Comparison of ENCODE assay signal across 11 cellular contexts in the genomic region with DNA sequence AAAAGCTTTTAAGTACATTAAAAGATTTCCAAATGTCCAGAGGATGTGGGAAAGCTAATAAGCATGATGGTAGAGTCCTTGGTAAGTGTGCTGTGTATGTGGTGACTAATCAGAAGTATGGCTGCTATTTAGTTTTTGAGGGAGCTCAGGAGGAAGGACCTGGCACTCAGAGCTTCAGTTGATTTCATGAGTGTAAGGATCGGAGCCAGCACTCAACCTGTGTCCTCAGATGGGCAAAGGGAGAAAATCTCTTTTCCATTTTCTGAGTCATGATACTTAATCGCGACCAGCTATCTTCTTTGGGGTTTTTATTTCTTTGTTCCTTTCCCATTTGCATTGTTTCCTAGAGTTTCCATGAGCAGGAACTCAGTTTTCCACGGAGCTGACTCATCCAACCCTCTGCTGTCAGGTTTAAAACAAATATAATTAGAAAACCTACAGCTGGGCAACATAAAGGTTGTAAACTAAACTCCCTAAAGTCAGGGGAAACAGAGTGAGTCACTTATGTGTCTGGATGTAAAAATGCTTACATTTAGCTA.
DNase-seq lines count a peak whose midpoint lies in the region; ATAC-seq, FAIRE-seq and TF ChIP-seq lines count a peak whose summit lies in the region.
"Had no signal": no experiment of that assay in that cellular context is flagged by ENCODE, and none has a peak within 500 bp of the region (broad histone marks: within the 10 kb centered on the region; RNA-seq: fewer than 3 reads in every experiment).

No MANE protein-coding gene starts in this region.

- peak overlapping the region; percentile 59 for H2AFZ ChIP-seq in mammary epithelial cell (ENCODE audit: low read depth, low read length)

- H3K4me3 ChIP-seq in mammary epithelial cell (replicated peaks in 1 of 3; ENCODE audit: insufficient read depth in 1 of 3, low read depth in 2 of 3, low read length in 3 of 3): no peak overlapping the region
- H3K4me3 ChIP-seq: ovary had no signal

- H3K36me3 ChIP-seq in mammary epithelial cell (ENCODE audit: insufficient read depth, low read length): no peaks in the 10 kb centered on the region
- H3K36me3 ChIP-seq: ovary had no signal

- no peak for TF ChIP-seq CTCF in mammary epithelial cell (conservative IDR thresholded peaks at IDR 0.05 in 1 of 2, IDR thresholded peaks at IDR 0.05 in 1 of 2; ENCODE audit: extremely low read depth in 1 of 2, insufficient read depth in 1 of 2, low read depth in 1 of 2, low read length in 2 of 2)

- H3K4me1 ChIP-seq in mammary epithelial cell (ENCODE audit: insufficient read depth, low read length): peaks cover 19% of the 10 kb centered on the region

- intact Hi-C loops in mammary epithelial cell (cut with micrococcal nuclease): no loop called here

- whole genome bisulfite sequencing in mammary epithelial cell (ENCODE audit: low coverage, missing lambda C conversion rate): 54% methylated on average over 4 of the region's 4 CpGs

- no peaks in the 10 kb centered on the region for H3K9me3 ChIP-seq in mammary epithelial cell (replicated peaks; ENCODE audit: insufficient read depth, low read length)
- H3K9me3 ChIP-seq: ovary had no signal

- CTCF ChIA-PET in mammary epithelial cell (lab: Charles Lee; ENCODE audit: low non-redundant PET): no interaction called here

- no peak for ATAC-seq in GM19395 (IDR thresholded peaks at IDR 0.05; ENCODE audit: unreplicated experiment)

- no peak overlapping the region for H3K9ac ChIP-seq in mammary epithelial cell (ENCODE audit: insufficient read depth, low read length)

- H3K79me2 ChIP-seq in mammary epithelial cell (ENCODE audit: insufficient read depth, low read length): no peaks in the 10 kb centered on the region

- dilution Hi-C loops in mammary epithelial cell (cut with HindIII; ENCODE audit: low sequenced_read_pairs): no loop called here

- no peaks in the 10 kb centered on the region for H4K20me1 ChIP-seq in mammary epithelial cell (ENCODE audit: insufficient read depth, low read length)

- H3K27me3 ChIP-seq in mammary epithelial cell (ENCODE audit: insufficient read depth, low read length): no peaks in the 10 kb centered on the region
- H3K27me3 ChIP-seq: ovary had no signal

- peak; percentile 12 for DNase-seq in AG20443 (ENCODE audit: low spot score)
- peak; percentile 43 for DNase-seq in HTR-8/SVneo (ENCODE audit: insufficient read length, low spot score)
- DNase-seq in mammary epithelial cell: peak; percentile 68
- DNase-seq in lung microvascular endothelial cell (ENCODE audit: low read depth in 2 of 2): peak; percentile 81 to 91
- DNase-seq in occipital lobe (lab: John Stamatoyannopoulos, UW): no peak
- no peak for DNase-seq in iPS-NIHi11 (ENCODE audit: low spot score)
- no peak for DNase-seq in stimulated activated CD4-positive, alpha-beta T cell treated with anti-CD3 and anti-CD28 coated beads, Interleukin-4, amount 100 ng/mL, for 24 hours
- DNase-seq: activated CD4-positive, alpha-beta T cell treated with anti-CD3 and anti-CD28 coated beads for 4 hours; amygdala; ovary had no signal

- in situ Hi-C loops in mammary epithelial cell (cut with MboI; ENCODE audit: low sequenced_read_pairs in 2 of 2): no loop called here

- H3K4me2 ChIP-seq in mammary epithelial cell (ENCODE audit: insufficient read depth, low read depth, low read length): peak overlapping the region; percentile 64

- BruUV-seq in mammary epithelial cell (replicated peaks; lab: Mats Ljungman, UMichigan): no TSS peak

- peak overlapping the region; percentile 28 for H3K27ac ChIP-seq in mammary epithelial cell (ENCODE audit: insufficient read depth, low read depth, low read length)
- H3K27ac ChIP-seq: ovary had no signal

- FAIRE-seq in HTR-8/SVneo (lab: Jason Lieb, UNC): peak; percentile 82

Comparison
In these comparisons a context has a peak if more than half of its experiments do, and no peak if none do; other contexts are left out.
1. DNase-seq: peak in AG20443 (single experiment), HTR-8/SVneo (single experiment), mammary epithelial cell (single experiment) and lung microvascular endothelial cell (2 of 2); none in occipital lobe (single experiment), iPS-NIHi11 (single experiment) and stimulated activated CD4-positive, alpha-beta T cell treated with anti-CD3 and anti-CD28 coated beads, Interleukin-4, amount 100 ng/mL, for 24 hours (single experiment).